In the genomic region with DNA sequence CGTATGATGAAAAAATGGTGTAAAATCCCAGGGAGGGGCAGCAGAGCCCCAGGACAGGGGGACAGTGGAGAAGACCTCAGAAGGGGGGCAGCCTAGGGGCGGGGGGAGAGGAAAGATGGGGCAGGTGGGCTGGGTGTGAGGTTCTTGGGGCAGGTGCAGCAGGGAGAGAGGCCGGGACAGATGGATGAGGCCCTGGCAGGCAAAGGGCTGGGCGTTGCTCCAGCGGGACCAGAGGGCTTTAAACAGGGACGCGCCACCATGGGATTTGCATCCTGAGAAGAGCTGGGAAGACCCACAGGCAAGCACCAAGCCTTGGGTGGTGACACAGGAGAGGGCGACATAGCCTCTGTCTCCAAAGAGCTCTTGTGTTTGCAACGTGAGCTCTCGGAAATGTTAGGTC, we compare ENCODE assay signal across 20 cellular contexts.
DNase-seq lines count a peak whose midpoint lies in the region; ATAC-seq and TF ChIP-seq lines count a peak whose summit lies in the region.
"Had no signal": no experiment of that assay in that cellular context is flagged by ENCODE, and none has a peak within 500 bp of the region (broad histone marks: within the 10 kb centered on the region; RNA-seq: fewer than 3 reads in every experiment).

No MANE protein-coding gene starts in this region.

- DNase-seq in NCI-H524 (lab: John Stamatoyannopoulos, UW) (peak; percentile 40 to 79), NCI-H524 treated with DMSO at 0.1 percent for 48 hours (lab: John Stamatoyannopoulos, UW) (no peak), Karpas-422 (peak; percentile 84), mesenteric fat pad (ENCODE audit: low spot score) (peak; percentile 60), spleen (no peak), gastrocnemius medialis (no peak), mesendoderm (no peak)
- DNase-seq: COR-L47, DMS53, H9, MM.1S, NCI-H1417, NCI-H2029 treated with DMSO at 0.1 percent for 48 hours, NCI-H226, Peyer's patch, SIG-M5 had no signal

- 73 to 87% (median 84%) methylated on average over 10 of the region's 10 CpGs for WGBS in spleen, 5 donors
- WGBS in mesendoderm (ENCODE audit: extremely low coverage, insufficient coverage, low lambda C conversion rate) = no CpG with 5 or more reads among the region's 10 CpGs

- H3K56ac ChIP-seq in mesendoderm (ENCODE audit: low read length) = no peak overlapping the region

- no peaks in the 10 kb centered on the region for H3K36me3 ChIP-seq in Karpas-422 (ENCODE audit: insufficient read depth, low read length)
- peaks cover 5% of the 10 kb centered on the region; the same call in 1 of the 2 replicates for H3K36me3 ChIP-seq in OCI-LY1 (ENCODE audit: insufficient read depth, low read length)
- no peaks in the 10 kb centered on the region for H3K36me3 ChIP-seq in spleen
- no peaks in the 10 kb centered on the region for H3K36me3 ChIP-seq in gastrocnemius medialis
- H3K36me3 ChIP-seq in mesendoderm (ENCODE audit: control insufficient read depth, insufficient read depth, low read length) = no peaks in the 10 kb centered on the region
- H3K36me3 ChIP-seq: Peyer's patch had no signal

- H3K4ac ChIP-seq in mesendoderm (ENCODE audit: low read depth, low read length) = no peak overlapping the region

- H2AFZ ChIP-seq in Karpas-422 (ENCODE audit: low read length) (no peak overlapping the region; the same call in 1 of the 2 replicates), OCI-LY1 (ENCODE audit: low read length) (peak overlapping the region; percentile 17; the same call in 1 of the 2 replicates)

- intact Hi-C loops in spleen (cut with DNase I; ENCODE audit: low total_unique reads) = no loop called here
- intact Hi-C loops in gastrocnemius medialis (cut with DNase I; ENCODE audit: low total_unique reads) = no loop called here

- H3K27me3 ChIP-seq in Karpas-422 (ENCODE audit: low read length) (no peaks in the 10 kb centered on the region), OCI-LY1 (ENCODE audit: insufficient read depth, low read length) (no peaks in the 10 kb centered on the region), spleen (replicated peaks in 1 of 7) (peaks cover 0 to 30% (median 0%) of the 10 kb centered on the region in 7 donors), gastrocnemius medialis (peaks cover 0 to 2% (median 0%) of the 10 kb centered on the region in 3 donors), mesendoderm (ENCODE audit: insufficient read depth, low read length, poor library complexity) (no peaks in the 10 kb centered on the region)
- H3K27me3 ChIP-seq: Peyer's patch had no signal

- H2BK5ac ChIP-seq in mesendoderm (ENCODE audit: low read length) = no peak overlapping the region

- H4K20me1 ChIP-seq in Karpas-422 (ENCODE audit: insufficient read depth, low read depth, low read length) (no peaks in the 10 kb centered on the region), OCI-LY1 (ENCODE audit: insufficient read depth, low read length) (no peaks in the 10 kb centered on the region)

- no peak overlapping the region for H4K8ac ChIP-seq in mesendoderm (ENCODE audit: low read depth, low read length)

- no peak overlapping the region for H2BK120ac ChIP-seq in mesendoderm (ENCODE audit: low read depth, low read length)

- no peaks in the 10 kb centered on the region for H3F3A ChIP-seq in OCI-LY1 (ENCODE audit: insufficient read depth, low read length)

- H3K9me3 ChIP-seq in Karpas-422 (ENCODE audit: low read length) (peaks cover 6% of the 10 kb centered on the region; the same call in 1 of the 2 replicates), OCI-LY1 (ENCODE audit: low read length) (peaks cover 9% of the 10 kb centered on the region; the same call in 1 of the 2 replicates), spleen (peaks cover 0 to 18% (median 15%) of the 10 kb centered on the region in 8 donors), gastrocnemius medialis (no peaks in the 10 kb centered on the region)
- H3K9me3 ChIP-seq: Peyer's patch had no signal

- no peaks in the 10 kb centered on the region for H3K9me2 ChIP-seq in Karpas-422 (replicated peaks; ENCODE audit: insufficient read depth, low read length)
- H3K9me2 ChIP-seq in OCI-LY1 (ENCODE audit: low read depth, low read length) = no peaks in the 10 kb centered on the region

- H4K5ac ChIP-seq in mesendoderm (ENCODE audit: low read length) = no peak overlapping the region

- H3K18ac ChIP-seq in mesendoderm (ENCODE audit: low read length) = no peak overlapping the region

- H3K4me1 ChIP-seq in Karpas-422 (ENCODE audit: low read length) = peaks cover 48% of the 10 kb centered on the region
- H3K4me1 ChIP-seq in OCI-LY1 (ENCODE audit: insufficient read depth, low read length, severe bottlenecking) = peaks cover 56% of the 10 kb centered on the region
- peaks cover 0 to 10% (median 0%) of the 10 kb centered on the region in 6 donors for H3K4me1 ChIP-seq in spleen
- no peaks in the 10 kb centered on the region for H3K4me1 ChIP-seq in gastrocnemius medialis
- no peaks in the 10 kb centered on the region for H3K4me1 ChIP-seq in mesendoderm (ENCODE audit: control insufficient read depth, low read depth, low read length)
- H3K4me1 ChIP-seq: Peyer's patch had no signal

- H3K79me2 ChIP-seq in Karpas-422 (ENCODE audit: low read length) (no peaks in the 10 kb centered on the region), OCI-LY1 (ENCODE audit: insufficient read depth, low read length) (no peaks in the 10 kb centered on the region), mesendoderm (ENCODE audit: control insufficient read depth, insufficient read depth, low read length) (no peaks in the 10 kb centered on the region)

- H2BK15ac ChIP-seq in mesendoderm (replicated peaks; ENCODE audit: low read depth) = no peak overlapping the region

- no peak overlapping the region for H2AK5ac ChIP-seq in mesendoderm (ENCODE audit: low read length)

- H3K4me3 ChIP-seq in Karpas-422 (ENCODE audit: low read length) (peak overlapping the region; percentile 52), OCI-LY1 (ENCODE audit: low read depth, low read length, poor library complexity, severe bottlenecking) (peak overlapping the region; percentile 24), spleen (no peak overlapping the region), gastrocnemius medialis (no peak overlapping the region), mesendoderm (ENCODE audit: low read length) (no peak overlapping the region)
- H3K4me3 ChIP-seq: GM12878, Peyer's patch had no signal

- no peak for TF ChIP-seq CTCF in OCI-LY1 (IDR thresholded peaks at IDR 0.05; ENCODE audit: low read length)
- TF ChIP-seq CTCF in spleen (IDR thresholded peaks at IDR 0.05 in 8 of 11, conservative IDR thresholded peaks at IDR 0.05 in 3 of 11) = no peak
- TF ChIP-seq CTCF in gastrocnemius medialis (IDR thresholded peaks at IDR 0.05 in 4 of 5, conservative IDR thresholded peaks at IDR 0.05 in 1 of 5) = no peak

- no peaks in the 10 kb centered on the region for H3K79me1 ChIP-seq in mesendoderm (ENCODE audit: low read length)

- H3K23ac ChIP-seq in mesendoderm (ENCODE audit: low read length) = no peak overlapping the region

- H3K9ac ChIP-seq in Karpas-422 (ENCODE audit: low read length) = peak overlapping the region; percentile 74
- H3K9ac ChIP-seq in OCI-LY1 (ENCODE audit: low read length) = peak overlapping the region; percentile 64
- H3K9ac ChIP-seq in mesendoderm (ENCODE audit: low read length) = no peak overlapping the region

- H3K4me2 ChIP-seq in Karpas-422 (ENCODE audit: low read depth, low read length, poor library complexity, severe bottlenecking) (peak overlapping the region; percentile 78), OCI-LY1 (ENCODE audit: low read length) (peak overlapping the region; percentile 55), mesendoderm (ENCODE audit: low read length) (no peak overlapping the region)

- no peak for ATAC-seq in gastrocnemius medialis
- ATAC-seq: GM12878, HepG2 had no signal

- in situ Hi-C loops in gastrocnemius medialis (cut with MboI; ENCODE audit: low sequenced_read_pairs in 4 of 4) = no loop called here

- H3K27ac ChIP-seq in Karpas-422 (ENCODE audit: low read length) (peak overlapping the region; percentile 96), OCI-LY1 (ENCODE audit: low read depth, low read length, poor library complexity, severe bottlenecking) (peak overlapping the region; percentile 94), spleen (no peak overlapping the region), gastrocnemius medialis (no peak overlapping the region), mesendoderm (ENCODE audit: low read depth, low read length) (no peak overlapping the region)
- H3K27ac ChIP-seq: C4-2B, Peyer's patch had no signal

- no peak for TF ChIP-seq POLR2A in spleen (IDR thresholded peaks at IDR 0.05)
- TF ChIP-seq POLR2A in gastrocnemius medialis (IDR thresholded peaks at IDR 0.05) = no peak

Comparison
In these comparisons a context has a peak if more than half of its experiments do, and no peak if none do; other contexts are left out.
1. DNase-seq: peak in NCI-H524 (2 of 2), Karpas-422 (single experiment) and mesenteric fat pad (single experiment); none in NCI-H524 treated with DMSO at 0.1 percent for 48 hours (single experiment), spleen (single experiment), gastrocnemius medialis (0 of 2) and mesendoderm (single experiment).
2. H3K27ac ChIP-seq: peak in Karpas-422 (single experiment) and OCI-LY1 (single experiment); none in spleen (0 of 8), gastrocnemius medialis (0 of 4) and mesendoderm (single experiment).
3. H3K4me3 ChIP-seq: peak in Karpas-422 (single experiment) and OCI-LY1 (single experiment); none in spleen (0 of 8), gastrocnemius medialis (0 of 4) and mesendoderm (single experiment).